Comparison of ENCODE assay signal across 1 cellular context in the genomic region with DNA sequence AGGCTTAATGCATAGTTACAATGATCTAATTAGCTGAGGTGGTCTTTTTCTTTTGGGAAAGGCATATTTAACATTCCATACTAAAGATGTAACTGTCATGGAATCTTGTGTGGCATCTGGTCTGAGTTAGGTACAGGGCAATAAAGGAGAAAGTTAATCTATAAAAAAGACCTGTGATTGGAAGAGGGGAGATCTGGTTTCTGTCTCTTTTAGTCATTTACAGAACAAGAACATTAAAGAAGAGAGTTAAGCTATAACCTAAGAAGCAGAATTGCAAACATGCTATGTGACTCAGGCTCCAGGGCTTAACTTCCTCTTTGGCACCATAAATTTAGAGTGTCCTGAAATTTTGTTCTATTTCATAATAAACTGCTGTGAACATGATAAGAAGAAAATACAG.
TF ChIP-seq lines count a peak whose summit lies in the region.

No MANE protein-coding gene starts in this region.

TF ChIP-seq in SK-N-SH, 30 proteins besides CTCF, POLR2A, EP300 and RAD21 (continued from another document):
- TF ChIP-seq, protein P1, sequence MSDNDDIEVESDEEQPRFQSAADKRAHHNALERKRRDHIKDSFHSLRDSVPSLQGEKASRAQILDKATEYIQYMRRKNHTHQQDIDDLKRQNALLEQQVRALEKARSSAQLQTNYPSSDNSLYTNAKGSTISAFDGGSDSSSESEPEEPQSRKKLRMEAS (IDR thresholded peaks at IDR 0.05; ENCODE audit: low read depth) = no peak
- TF ChIP-seq GABPA (IDR thresholded peaks at IDR 0.05; ENCODE audit: low read depth) (no peak), EZH2phosphoT487 (IDR thresholded peaks at IDR 0.05; ENCODE audit: borderline replicate concordance, low read depth) (no peak), POLR2AphosphoS5 (IDR thresholded peaks at IDR 0.05; ENCODE audit: low read depth, low read length) (peak; percentile 88), RXRA (IDR thresholded peaks at IDR 0.05; ENCODE audit: borderline replicate concordance, low read depth) (no peak), SMC3 (IDR thresholded peaks at IDR 0.05; ENCODE audit: low read depth, low read length) (no peak; the same call in 1 of the 2 replicates), MXI1 (IDR thresholded peaks at IDR 0.05; ENCODE audit: low read depth, low read length) (no peak), TEAD4 (IDR thresholded peaks at IDR 0.05; ENCODE audit: borderline replicate concordance, insufficient read depth) (peak; percentile 96), TAF1 (IDR thresholded peaks at IDR 0.05; ENCODE audit: borderline replicate concordance, low read depth, low read length) (no peak), NRF1 (IDR thresholded peaks at IDR 0.05; ENCODE audit: low read depth, low read length) (no peak), CHD2 (IDR thresholded peaks at IDR 0.05; ENCODE audit: low read length, partially characterized antibody) (no peak), JUND (IDR thresholded peaks at IDR 0.05) (peak; percentile 89), GATA2 (CRISPR knock-in tag; IDR thresholded peaks at IDR 0.05) (no peak), FOXM1 (IDR thresholded peaks at IDR 0.05; ENCODE audit: low read depth) (peak; percentile 88), TCF12 (IDR thresholded peaks at IDR 0.05) (peak; percentile 100), RFX5 (IDR thresholded peaks at IDR 0.05; ENCODE audit: low read length) (no peak), ELF1 (IDR thresholded peaks at IDR 0.05) (no peak), FOXJ3 (CRISPR knock-in tag; IDR thresholded peaks at IDR 0.05) (no peak)
- TF ChIP-seq, protein P2, sequence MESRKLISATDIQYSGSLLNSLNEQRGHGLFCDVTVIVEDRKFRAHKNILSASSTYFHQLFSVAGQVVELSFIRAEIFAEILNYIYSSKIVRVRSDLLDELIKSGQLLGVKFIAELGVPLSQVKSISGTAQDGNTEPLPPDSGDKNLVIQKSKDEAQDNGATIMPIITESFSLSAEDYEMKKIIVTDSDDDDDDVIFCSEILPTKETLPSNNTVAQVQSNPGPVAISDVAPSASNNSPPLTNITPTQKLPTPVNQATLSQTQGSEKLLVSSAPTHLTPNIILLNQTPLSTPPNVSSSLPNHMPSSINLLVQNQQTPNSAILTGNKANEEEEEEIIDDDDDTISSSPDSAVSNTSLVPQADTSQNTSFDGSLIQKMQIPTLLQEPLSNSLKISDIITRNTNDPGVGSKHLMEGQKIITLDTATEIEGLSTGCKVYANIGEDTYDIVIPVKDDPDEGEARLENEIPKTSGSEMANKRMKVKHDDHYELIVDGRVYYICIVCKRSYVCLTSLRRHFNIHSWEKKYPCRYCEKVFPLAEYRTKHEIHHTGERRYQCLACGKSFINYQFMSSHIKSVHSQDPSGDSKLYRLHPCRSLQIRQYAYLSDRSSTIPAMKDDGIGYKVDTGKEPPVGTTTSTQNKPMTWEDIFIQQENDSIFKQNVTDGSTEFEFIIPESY (IDR thresholded peaks at IDR 0.05; ENCODE audit: borderline replicate concordance, low read depth) = no peak
- TF ChIP-seq, protein P3, sequence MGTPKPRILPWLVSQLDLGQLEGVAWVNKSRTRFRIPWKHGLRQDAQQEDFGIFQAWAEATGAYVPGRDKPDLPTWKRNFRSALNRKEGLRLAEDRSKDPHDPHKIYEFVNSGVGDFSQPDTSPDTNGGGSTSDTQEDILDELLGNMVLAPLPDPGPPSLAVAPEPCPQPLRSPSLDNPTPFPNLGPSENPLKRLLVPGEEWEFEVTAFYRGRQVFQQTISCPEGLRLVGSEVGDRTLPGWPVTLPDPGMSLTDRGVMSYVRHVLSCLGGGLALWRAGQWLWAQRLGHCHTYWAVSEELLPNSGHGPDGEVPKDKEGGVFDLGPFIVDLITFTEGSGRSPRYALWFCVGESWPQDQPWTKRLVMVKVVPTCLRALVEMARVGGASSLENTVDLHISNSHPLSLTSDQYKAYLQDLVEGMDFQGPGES (IDR thresholded peaks at IDR 0.05; ENCODE audit: low read depth, low read length) = no peak
- TF ChIP-seq, protein P4, sequence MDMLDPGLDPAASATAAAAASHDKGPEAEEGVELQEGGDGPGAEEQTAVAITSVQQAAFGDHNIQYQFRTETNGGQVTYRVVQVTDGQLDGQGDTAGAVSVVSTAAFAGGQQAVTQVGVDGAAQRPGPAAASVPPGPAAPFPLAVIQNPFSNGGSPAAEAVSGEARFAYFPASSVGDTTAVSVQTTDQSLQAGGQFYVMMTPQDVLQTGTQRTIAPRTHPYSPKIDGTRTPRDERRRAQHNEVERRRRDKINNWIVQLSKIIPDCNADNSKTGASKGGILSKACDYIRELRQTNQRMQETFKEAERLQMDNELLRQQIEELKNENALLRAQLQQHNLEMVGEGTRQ (IDR thresholded peaks at IDR 0.05; ENCODE audit: borderline replicate concordance, low read depth, low read length) = no peak
- TF ChIP-seq, protein P5, sequence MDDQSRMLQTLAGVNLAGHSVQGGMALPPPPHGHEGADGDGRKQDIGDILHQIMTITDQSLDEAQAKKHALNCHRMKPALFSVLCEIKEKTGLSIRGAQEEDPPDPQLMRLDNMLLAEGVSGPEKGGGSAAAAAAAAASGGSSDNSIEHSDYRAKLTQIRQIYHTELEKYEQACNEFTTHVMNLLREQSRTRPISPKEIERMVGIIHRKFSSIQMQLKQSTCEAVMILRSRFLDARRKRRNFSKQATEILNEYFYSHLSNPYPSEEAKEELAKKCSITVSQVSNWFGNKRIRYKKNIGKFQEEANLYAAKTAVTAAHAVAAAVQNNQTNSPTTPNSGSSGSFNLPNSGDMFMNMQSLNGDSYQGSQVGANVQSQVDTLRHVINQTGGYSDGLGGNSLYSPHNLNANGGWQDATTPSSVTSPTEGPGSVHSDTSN (IDR thresholded peaks at IDR 0.05) = peak; percentile 94
